In genomic region chr3:164380156-164380555, GRCh38 we compare ENCODE assay signal across 28 cellular contexts.
"Had no signal": no experiment of that assay in that cellular context is flagged by ENCODE, and none has a peak within 500 bp of the region (broad histone marks: within the 10 kb centered on the region; RNA-seq: fewer than 3 reads in every experiment).

No MANE protein-coding gene starts in this region.

- H3K27ac ChIP-seq: brain microvascular endothelial cell, WERI-Rb-1 had no signal

- ATAC-seq: activated CD4-positive, CD25-positive, alpha-beta regulatory T cell treated with anti-CD3 and anti-CD28 coated beads, Interleukin-2, amount 50 U/mL, for 24 hours; activated CD8-positive, alpha-beta T cell treated with anti-CD3 and anti-CD28 coated beads for 36 hours; activated T-cell treated with anti-CD3 and anti-CD28 coated beads, Interleukin-2, amount 50 U/mL, for 4 hours; activated T-helper 17 cell treated with anti-CD3 and anti-CD28 coated beads, Interleukin-2, amount 50 U/mL, for 72 hours; effector memory CD8-positive, alpha-beta T cell; esophagus mucosa; T-helper 17 cell had no signal

- DNase-seq: activated B cell treated with CpG ODN at 0.5 μM for 24 hours; activated CD4-positive, alpha-beta T cell treated with anti-CD3 and anti-CD28 coated beads for 48 hours; activated CD4-positive, alpha-beta T cell treated with anti-CD3 and anti-CD28 coated beads, Interleukin-2, amount 50 U/mL, for 1 hour; activated CD4-positive, alpha-beta T cell treated with anti-CD3 and anti-CD28 coated beads, Interleukin-2, amount 50 U/mL, for 48 hours; activated CD8-positive, alpha-beta memory T cell treated with anti-CD3 and anti-CD28 coated beads for 24 hours; activated CD8-positive, alpha-beta T cell treated with anti-CD3 and anti-CD28 coated beads for 36 hours; activated effector memory CD4-positive, alpha-beta T cell treated with Interleukin-2 at 50 U/mL for 16 hours; activated gamma-delta T cell treated with Interleukin-2 at 50 U/mL for 16 hours; activated naive CD4-positive, alpha-beta T cell treated with anti-CD3 and anti-CD28 coated beads, Interleukin-2, amount 50 U/mL, for 16 hours; activated naive CD4-positive, alpha-beta T cell treated with Interleukin-2 at 50 U/mL for 16 hours; activated T-cell treated with anti-CD3 and anti-CD28 coated beads, Interleukin-2, amount 50 U/mL, for 4 hours; amniotic stem cell; anterior cingulate cortex; brain microvascular endothelial cell; caudate nucleus; cortex of kidney; dermis blood vessel endothelial cell; effector CD4-positive, alpha-beta T cell; effector memory CD8-positive, alpha-beta T cell; foreskin fibroblast; head of caudate nucleus; T-helper 1 cell; T-helper 17 cell; T1000; WERI-Rb-1 had no signal

- H3K27me3 ChIP-seq: brain microvascular endothelial cell had no signal

- H3K36me3 ChIP-seq: brain microvascular endothelial cell, WERI-Rb-1 had no signal
